8 cellular contexts compared by ENCODE assay signal in the genomic region with DNA sequence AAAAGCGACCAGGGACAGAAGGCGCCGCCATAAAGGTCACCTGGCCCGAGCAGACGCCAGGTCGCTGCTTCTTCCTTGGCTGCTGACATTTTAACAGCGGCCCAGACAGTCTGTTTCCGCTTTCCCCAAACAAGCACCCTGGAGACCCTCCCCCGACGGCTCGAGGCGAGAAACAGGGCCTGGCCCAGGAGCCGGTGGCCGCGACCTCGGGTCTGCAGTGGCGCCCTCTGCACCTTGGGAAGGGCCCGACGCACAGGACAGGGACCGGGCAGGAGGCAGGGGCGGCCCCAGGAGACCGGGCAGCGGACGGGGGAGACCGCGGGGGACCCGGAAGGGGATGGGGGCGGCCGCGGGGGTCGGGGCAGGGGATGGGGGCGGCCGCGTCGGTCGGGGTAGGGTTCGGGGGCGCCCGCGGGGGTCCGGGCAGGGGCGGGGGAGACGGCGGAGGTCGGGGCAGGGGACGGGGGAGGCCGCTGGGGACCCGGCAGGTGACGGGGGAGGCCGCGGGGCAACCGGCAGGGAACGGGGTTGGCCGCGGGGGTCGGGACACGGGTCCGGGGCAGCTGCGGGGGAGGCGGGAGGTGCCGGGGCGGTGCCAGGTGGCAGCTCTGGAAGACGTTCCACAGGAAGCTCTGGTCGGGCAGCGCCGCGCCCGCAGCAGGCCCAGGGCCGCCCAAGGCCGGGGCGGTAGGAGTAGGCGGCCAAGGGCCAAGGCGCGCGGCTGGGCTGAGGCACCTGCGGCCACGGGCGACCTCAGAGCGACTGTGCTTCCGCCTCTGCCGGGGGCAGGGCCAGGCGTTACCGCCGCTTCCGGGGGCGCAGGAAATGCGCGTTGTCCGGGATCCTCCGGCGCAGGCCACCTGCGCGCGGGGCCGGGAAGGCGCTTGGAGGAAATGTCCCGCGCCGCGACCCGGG.
A peak's percentile ranks its signal among the peaks of the same experiment; 100 is the strongest.
DNase-seq lines count a peak whose midpoint lies in the region; ATAC-seq and TF ChIP-seq lines count a peak whose summit lies in the region.
"Not testable (repeated sequence)": the region's sequence is repeated elsewhere in the genome, so short reads cannot be mapped to it uniquely, and the experiment has no call there.

No MANE protein-coding gene starts in this region.

- H3F3A ChIP-seq in OCI-LY1 (ENCODE audit: insufficient read depth, low read length) = not testable (repeated sequence)

- not testable (repeated sequence) for H3K27ac Mint-ChIP-seq in Caco-2 (ENCODE audit: unreplicated experiment)

- BruUV-seq in Caco-2 (replicated peaks; lab: Mats Ljungman, UMichigan) = not testable (repeated sequence)

- POLR2A ChIA-PET in Caco-2 (lab: Charles Lee) = not testable (repeated sequence)

- not testable (repeated sequence) for H3K36me3 ChIP-seq in Caco-2 (ENCODE audit: control insufficient read depth, insufficient read depth, low read length); OCI-LY1 (ENCODE audit: insufficient read depth, low read length); mesodermal cell (ENCODE audit: control insufficient read depth, insufficient read depth, low read length)

- H3K36me3 Mint-ChIP-seq in Caco-2 (ENCODE audit: insufficient read depth, unreplicated experiment) = not testable (repeated sequence)

- TF ChIP-seq CTCF in Caco-2 (IDR thresholded peaks at IDR 0.05; ENCODE audit: insufficient read depth in 1 of 2, low read depth in 1 of 2, low read length in 1 of 2, severe bottlenecking in 1 of 2, unreplicated experiment in 1 of 2); OCI-LY1 (IDR thresholded peaks at IDR 0.05; ENCODE audit: low read length); epithelial cell of proximal tubule (conservative IDR thresholded peaks at IDR 0.05; ENCODE audit: low read depth, low read length): not testable (repeated sequence)

- not testable (repeated sequence) for H3K27ac ChIP-seq in OCI-LY1 (ENCODE audit: low read depth, low read length, poor library complexity, severe bottlenecking); mesodermal cell (ENCODE audit: low read depth, low read length, severe bottlenecking)

- not testable (repeated sequence) for H3K9me3 Mint-ChIP-seq in Caco-2 (ENCODE audit: unreplicated experiment)

- ATAC-seq in GM19468 (IDR thresholded peaks at IDR 0.05; ENCODE audit: extremely low read depth, unreplicated experiment) (peak; percentile 92), HG03039 (IDR thresholded peaks at IDR 0.05; ENCODE audit: unreplicated experiment) (peak; percentile 86)

- not testable (repeated sequence) for H3K9me3 ChIP-seq in Caco-2; OCI-LY1 (ENCODE audit: low read length); mesodermal cell (ENCODE audit: control insufficient read depth, low read length)

- not testable (repeated sequence) for H3K27me3 ChIP-seq in Caco-2 (replicated peaks; ENCODE audit: control insufficient read depth, insufficient read depth, low read length); OCI-LY1 (ENCODE audit: insufficient read depth, low read length)

- intact Hi-C loops in Caco-2 (cut with micrococcal nuclease; ENCODE audit: unreplicated experiment) = not testable (repeated sequence)

- peak overlapping the region; percentile 45; the same call in 1 of the 2 replicates for H3K4me2 ChIP-seq in OCI-LY1 (ENCODE audit: low read length)

- WGBS in mesodermal cell (ENCODE audit: insufficient coverage in 2 of 2), 2 experiments = 0% methylated on average over 2 of the region's 101 CpGs; no CpG with 5 or more reads in 1 of the 2 experiments

- H3K4me3 ChIP-seq in Caco-2 (ENCODE audit: low read depth, low read length) = peak overlapping the region; percentile 43
- peak overlapping the region; percentile 57 for H3K4me3 ChIP-seq in OCI-LY1 (ENCODE audit: low read depth, low read length, poor library complexity, severe bottlenecking)
- H3K4me3 ChIP-seq in epithelial cell of proximal tubule (ENCODE audit: low read depth, low read length) = peak overlapping the region; percentile 38
- peak overlapping the region; percentile 25 for H3K4me3 ChIP-seq in mesodermal cell (ENCODE audit: extremely low read depth, insufficient read depth, low read length, poor library complexity, severe bottlenecking)

- not testable (repeated sequence) for H3K4me1 ChIP-seq in Caco-2; mesodermal cell (ENCODE audit: control insufficient read depth, insufficient read depth, low read length, poor library complexity, severe bottlenecking)
- peaks cover 43% of the 10 kb centered on the region for H3K4me1 ChIP-seq in OCI-LY1 (ENCODE audit: insufficient read depth, low read length, severe bottlenecking)

- not testable (repeated sequence) for H4K20me1 ChIP-seq in OCI-LY1 (ENCODE audit: insufficient read depth, low read length)

- peak; percentile 66 to 68 for DNase-seq in Caco-2
- peak; percentile 65 for DNase-seq in activated T-cell treated with anti-CD3 and anti-CD28 coated beads, Interleukin-2, amount 50 U/mL, for 1 hour
- DNase-seq in epithelial cell of proximal tubule (ENCODE audit: low read depth) = not testable (repeated sequence)
- DNase-seq in stimulated activated CD4-positive, alpha-beta T cell treated with anti-CD3 and anti-CD28 coated beads, Interleukin-4, amount 100 ng/mL, for 24 hours = peak; percentile 36

- H3K27me3 Mint-ChIP-seq in Caco-2 (ENCODE audit: insufficient read depth, unreplicated experiment) = not testable (repeated sequence)

- CTCF ChIA-PET in Caco-2 (lab: Charles Lee) = not testable (repeated sequence)

- H2AFZ ChIP-seq in OCI-LY1 (ENCODE audit: low read length) = not testable (repeated sequence)

- H3K79me2 ChIP-seq in OCI-LY1 (ENCODE audit: insufficient read depth, low read length) = not testable (repeated sequence)

- not testable (repeated sequence) for H3K4me1 Mint-ChIP-seq in Caco-2 (ENCODE audit: low read depth, unreplicated experiment)

- H3K9me2 ChIP-seq in OCI-LY1 (ENCODE audit: low read depth, low read length) = not testable (repeated sequence)

- H3K4me3 Mint-ChIP-seq in Caco-2 (ENCODE audit: unreplicated experiment) = peak overlapping the region; percentile 68

- peak overlapping the region; percentile 54; the same call in 1 of the 2 replicates for H3K9ac ChIP-seq in OCI-LY1 (ENCODE audit: low read length)
